Comparison of ENCODE assay signal across 17 cellular contexts in the genomic region with DNA sequence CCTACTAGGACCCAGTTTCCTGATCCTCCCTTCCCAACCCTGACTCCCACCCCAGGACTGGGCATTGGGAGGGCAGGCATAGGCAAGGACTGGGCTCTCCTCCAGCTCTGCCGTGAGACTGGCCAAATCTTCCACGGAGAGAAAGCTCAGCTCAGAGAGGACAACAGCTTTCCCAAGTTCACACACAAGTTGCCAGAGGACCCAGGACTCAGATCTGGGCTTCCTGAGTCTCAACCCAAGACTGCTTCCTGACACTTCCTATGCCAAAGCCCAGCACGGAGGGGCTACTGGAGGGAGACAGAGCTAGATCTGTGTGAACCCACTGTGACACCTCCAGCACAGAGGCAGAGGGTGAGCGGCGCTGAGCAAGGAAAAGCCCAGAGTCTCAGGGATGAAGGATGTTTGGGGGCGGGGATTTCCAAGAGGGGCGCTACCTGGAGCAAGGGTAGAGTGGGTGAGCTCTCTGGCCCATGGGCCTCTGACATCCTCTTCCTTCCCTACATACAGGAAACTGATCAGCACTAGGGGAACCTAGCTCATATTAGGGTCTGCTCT. TPM values are rescaled to one million over a fixed set of nuclear protein-coding genes. Genes with fewer than 3 reads are reported as not detected.
DNase-seq lines count a peak whose midpoint lies in the region; ATAC-seq, FAIRE-seq and TF ChIP-seq lines count a peak whose summit lies in the region.
"Had no signal": no experiment of that assay in that cellular context is flagged by ENCODE, and none has a peak within 500 bp of the region (broad histone marks: within the 10 kb centered on the region; RNA-seq: fewer than 3 reads in every experiment).

No MANE protein-coding gene starts in this region.

- TF ChIP-seq EP300 in A549 (IDR thresholded peaks at IDR 0.05), result no peak

- H3K4me1 ChIP-seq in A549 (peaks cover 36% of the 10 kb centered on the region), endothelial cell of umbilical vein (ENCODE audit: control insufficient read depth, extremely low read depth, insufficient read depth, low read length) (peaks cover 19% of the 10 kb centered on the region), neural progenitor cell (no peaks in the 10 kb centered on the region)

- no peak overlapping the region for H3K4me3 Mint-ChIP-seq in Calu3 (ENCODE audit: low read depth, unreplicated experiment)
- H3K4me3 Mint-ChIP-seq in neural progenitor cell, result no peak overlapping the region
- no peak overlapping the region for H3K4me3 Mint-ChIP-seq in activated CD4-positive, alpha-beta T cell treated with anti-CD3 and anti-CD28 coated beads, Interleukin-2, amount 10 ng/mL, durations not matched to agents 7 days and 5 days

- H3K9me3 Mint-ChIP-seq in Calu3 (ENCODE audit: low read depth, unreplicated experiment) (no peaks in the 10 kb centered on the region), neural progenitor cell (peaks cover 3% of the 10 kb centered on the region)
- no peaks in the 10 kb centered on the region for H3K9me3 Mint-ChIP-seq in activated CD4-positive, alpha-beta T cell treated with anti-CD3 and anti-CD28 coated beads, Interleukin-2, amount 10 ng/mL, durations not matched to agents 7 days and 5 days

- ATAC-seq in A549, result no peak
- no peak for ATAC-seq in HG02840 (IDR thresholded peaks at IDR 0.05; ENCODE audit: low FRiP score, unreplicated experiment)
- ATAC-seq in HG03460 (IDR thresholded peaks at IDR 0.05; ENCODE audit: unreplicated experiment), result no peak

- TF ChIP-seq POLR2A in A549 (IDR thresholded peaks at IDR 0.05; ENCODE audit: low read length) (no peak), endothelial cell of umbilical vein (IDR thresholded peaks at IDR 0.05; ENCODE audit: low read depth, low read length) (no peak)

- POLR2A ChIA-PET in A549 (lab: Yijun Ruan, JAX), result no interaction called here
- POLR2A ChIA-PET in endothelial cell of umbilical vein (lab: Charles Lee), result interaction anchor here (1.7 kb wide), 1 partner anchor 46 kb away, joined by 5 read pairs; no protein-coding TSS in a partner anchor
- POLR2A ChIA-PET in activated CD4-positive, alpha-beta T cell treated with anti-CD3 and anti-CD28 coated beads, Interleukin-2, amount 10 ng/mL, durations not matched to agents 7 days and 5 days (lab: Charles Lee), result no interaction called here

- H3K9ac ChIP-seq in endothelial cell of umbilical vein (replicated peaks; ENCODE audit: extremely low read depth, insufficient read depth, low read length), result no peak overlapping the region
- H3K9ac ChIP-seq in neural progenitor cell, result no peak overlapping the region

- H3K36me3 ChIP-seq in endothelial cell of umbilical vein (ENCODE audit: control insufficient read depth in 2 of 2, extremely low read depth in 1 of 2, insufficient read depth in 2 of 2, low read length in 2 of 2), result no peaks in the 10 kb centered on the region
- no peaks in the 10 kb centered on the region for H3K36me3 ChIP-seq in neural progenitor cell

- no TSS peak for BruUV-seq in Calu3 (replicated peaks; lab: Mats Ljungman, UMichigan)
- BruUV-seq in endothelial cell of umbilical vein (replicated peaks; lab: Mats Ljungman, UMichigan), result no TSS peak

- H3K27me3 Mint-ChIP-seq in Calu3 (ENCODE audit: unreplicated experiment) (no peaks in the 10 kb centered on the region), neural progenitor cell (ENCODE audit: insufficient read depth, low read depth) (peaks cover 18% of the 10 kb centered on the region)
- peaks cover 15% of the 10 kb centered on the region for H3K27me3 Mint-ChIP-seq in activated CD4-positive, alpha-beta T cell treated with anti-CD3 and anti-CD28 coated beads, Interleukin-2, amount 10 ng/mL, durations not matched to agents 7 days and 5 days

- dilution Hi-C loops in endothelial cell of umbilical vein (cut with MboI; ENCODE audit: extremely low pct_ligation_motif_present, low sequenced_read_pairs), result no loop called here

- H3K4me1 Mint-ChIP-seq in Calu3 (ENCODE audit: low read depth, unreplicated experiment) (peaks cover 76% of the 10 kb centered on the region), neural progenitor cell (peaks cover 7% of the 10 kb centered on the region)
- peaks cover 8% of the 10 kb centered on the region for H3K4me1 Mint-ChIP-seq in activated CD4-positive, alpha-beta T cell treated with anti-CD3 and anti-CD28 coated beads, Interleukin-2, amount 10 ng/mL, durations not matched to agents 7 days and 5 days

- H3K9me3 ChIP-seq in A549 (no peaks in the 10 kb centered on the region), endothelial cell of umbilical vein (replicated peaks; ENCODE audit: control insufficient read depth, insufficient read depth, low read length) (no peaks in the 10 kb centered on the region), neural progenitor cell (ENCODE audit: low read depth) (no peaks in the 10 kb centered on the region)
- H3K9me3 ChIP-seq: Caco-2 had no signal

- H3K4me2 ChIP-seq in A549 (peak overlapping the region; percentile 50), endothelial cell of umbilical vein (ENCODE audit: insufficient read depth, low read length) (no peak overlapping the region), neural progenitor cell (no peak overlapping the region)

- no peaks in the 10 kb centered on the region for H4K20me1 ChIP-seq in endothelial cell of umbilical vein (replicated peaks; ENCODE audit: control insufficient read depth, extremely low read depth, insufficient read depth, low read length)
- H4K20me1 ChIP-seq in neural progenitor cell (ENCODE audit: low read depth), result no peaks in the 10 kb centered on the region

- H3K27ac Mint-ChIP-seq in Calu3 (ENCODE audit: unreplicated experiment) (peak overlapping the region; percentile 62), neural progenitor cell (peak overlapping the region; percentile 50)
- no peak overlapping the region for H3K27ac Mint-ChIP-seq in activated CD4-positive, alpha-beta T cell treated with anti-CD3 and anti-CD28 coated beads, Interleukin-2, amount 10 ng/mL, durations not matched to agents 7 days and 5 days

- H3K27ac ChIP-seq in A549 (peak overlapping the region; percentile 48 to 90; a peak in 3 of 6 replicates), endothelial cell of umbilical vein (ENCODE audit: insufficient read depth, low read depth, low read length) (no peak overlapping the region), neural progenitor cell (no peak overlapping the region)

- FAIRE-seq in A549 (lab: Jason Lieb, UNC) (no peak), endothelial cell of umbilical vein (lab: Jason Lieb, UNC) (no peak)
- FAIRE-seq: GM19239, H54 had no signal

- TF ChIP-seq CTCF in A549 (IDR thresholded peaks at IDR 0.05), result no peak
- no peak for TF ChIP-seq CTCF in Calu3 (IDR thresholded peaks at IDR 0.05; ENCODE audit: unreplicated experiment)
- no peak for TF ChIP-seq CTCF in endothelial cell of umbilical vein (IDR thresholded peaks at IDR 0.05; ENCODE audit: extremely low read depth in 1 of 2, insufficient read depth in 1 of 2, low read depth in 1 of 2, low read length in 2 of 2)
- TF ChIP-seq CTCF in neural progenitor cell (IDR thresholded peaks at IDR 0.05), result no peak

- H2AFZ ChIP-seq in endothelial cell of umbilical vein (ENCODE audit: low read depth, low read length) (peak overlapping the region; percentile 9), neural progenitor cell (replicated peaks) (no peak overlapping the region)

- H3K36me3 Mint-ChIP-seq in Calu3 (ENCODE audit: insufficient read depth, unreplicated experiment), result peaks cover 85% of the 10 kb centered on the region
- H3K36me3 Mint-ChIP-seq in neural progenitor cell, result no peaks in the 10 kb centered on the region
- no peaks in the 10 kb centered on the region for H3K36me3 Mint-ChIP-seq in activated CD4-positive, alpha-beta T cell treated with anti-CD3 and anti-CD28 coated beads, Interleukin-2, amount 10 ng/mL, durations not matched to agents 7 days and 5 days (ENCODE audit: low read depth)

- no peak for TF ChIP-seq RAD21 in A549 (conservative IDR thresholded peaks at IDR 0.05 in 1 of 2, IDR thresholded peaks at IDR 0.05 in 1 of 2)

- CTCF ChIA-PET in A549 (lab: Yijun Ruan, JAX), result interaction anchor here (0.8 to 1.5 kb wide), 3 partner anchors 9 to 80 kb away, joined by 3 read pairs; no protein-coding TSS in a partner anchor
- CTCF ChIA-PET in Calu3 (lab: Charles Lee), result interaction anchor here (1.6 to 1.8 kb wide), 2 partner anchors 7 to 9 kb away, joined by 5 to 7 read pairs; a partner anchor contains a TSS
- CTCF ChIA-PET in endothelial cell of umbilical vein (lab: Charles Lee), result interaction anchor here (0.6 to 8.1 kb wide), 5 partner anchors 10 to 543 kb away, joined by 3 to 223 read pairs (median 8); a partner anchor contains a TSS
- CTCF ChIA-PET in activated CD4-positive, alpha-beta T cell treated with anti-CD3 and anti-CD28 coated beads, Interleukin-2, amount 10 ng/mL, durations not matched to agents 7 days and 5 days (lab: Charles Lee), result interaction anchor here (1.3 to 3.2 kb wide), 2 partner anchors 11 to 80 kb away, joined by 5 to 23 read pairs; no protein-coding TSS in a partner anchor

- WGBS in A549 (ENCODE audit: missing lambda C conversion rate), result 80% methylated on average over 7 of the region's 7 CpGs

- H3F3A ChIP-seq in neural progenitor cell (ENCODE audit: low read depth), result no peaks in the 10 kb centered on the region

- H3K27me3 ChIP-seq in endothelial cell of umbilical vein (ENCODE audit: control insufficient read depth in 2 of 2, insufficient read depth in 2 of 2, low read length in 2 of 2), result no peaks in the 10 kb centered on the region
- peaks cover 21% of the 10 kb centered on the region for H3K27me3 ChIP-seq in neural progenitor cell

- H3K9me1 ChIP-seq in endothelial cell of umbilical vein (replicated peaks; ENCODE audit: control insufficient read depth, extremely low read depth, insufficient read depth, low read length), result no peaks in the 10 kb centered on the region

- intact Hi-C loops in Calu3 (cut with micrococcal nuclease; ENCODE audit: unreplicated experiment), result loop anchor here (10.0 kb wide), 1 partner anchor 152 kb away; a partner anchor contains a TSS
- intact Hi-C loops in endothelial cell of umbilical vein (cut with micrococcal nuclease), result no loop called here

- DNase-seq in A549 (ENCODE audit: low read depth in 1 of 2, low spot score in 1 of 2) (no peak), Calu3 (no peak), endothelial cell of umbilical vein (ENCODE audit: low read depth, low spot score) (no peak), neural progenitor cell (ENCODE audit: low spot score) (no peak)
- DNase-seq in activated CD4-positive, alpha-beta T cell treated with anti-CD3 and anti-CD28 coated beads, Interleukin-2, amount 10 ng/mL, durations not matched to agents 7 days and 5 days, result no peak
- DNase-seq: Caco-2, Kasumi-1, NCI-H1105, NCI-H1694, NCI-H524, SIG-M5 had no signal

- H3K4me3 ChIP-seq in A549 (no peak overlapping the region), endothelial cell of umbilical vein (replicated peaks in 1 of 3; ENCODE audit: insufficient read depth in 1 of 3, low read depth in 1 of 3, low read length in 3 of 3) (no peak overlapping the region), neural progenitor cell (no peak overlapping the region)

- no peaks in the 10 kb centered on the region for H3K79me2 ChIP-seq in endothelial cell of umbilical vein (ENCODE audit: control insufficient read depth, insufficient read depth, low read length)
- no peaks in the 10 kb centered on the region for H3K79me2 ChIP-seq in neural progenitor cell (ENCODE audit: low read depth)

RNA-seq across cellular contexts. Expression of a gene that starts 7.1 kb away (rescaled TPM):
- polyA plus RNA-seq in A549 (2011; rRNA removed) (2.2 and 2.3 TPM in 2 replicates), A549 (2017; fragmentation: RNase III; extraction: RNeasy Plus Mini Kit Qiagen cat#74134 plus additional on column Dnase treatment) (6.4 to 9.4 TPM (median 6.9 TPM) in 3 replicates), endothelial cell of umbilical vein (0.52 and 0.60 TPM in 2 replicates)
- 10.0 and 10.5 TPM in 2 replicates for polyA plus RNA-seq in A549 (2012; cell fraction: cytosol; rRNA removed)
- polyA plus RNA-seq in A549 (2012; cell fraction: nucleus; rRNA removed), result 9.0 and 9.2 TPM in 2 replicates
- 0.50 and 0.97 TPM in 2 replicates for polyA minus RNA-seq in A549 (2011; rRNA and poly(A)+ RNA removed)
- total RNA-seq in Calu3 (2022) (231 and 327 TPM in 2 replicates), endothelial cell of umbilical vein (not detected in 2 replicates), neural progenitor cell (ENCODE audit: low replicate concordance) (not detected in 2 replicates)
- 0.44 and 0.52 TPM in 2 replicates for polyA plus RNA-seq in endothelial cell of umbilical vein (2011; cell fraction: cytosol; rRNA removed)
- 0.32 TPM in 1 of 2 replicates, not detected in the other for polyA plus RNA-seq in endothelial cell of umbilical vein (2011; cell fraction: nucleus; rRNA removed)
- polyA plus RNA-seq in endothelial cell of umbilical vein (2012), result not detected in 2 replicates
- polyA minus RNA-seq in endothelial cell of umbilical vein, result 0.42 TPM in 1 of 2 replicates, not detected in the other
- polyA minus RNA-seq in endothelial cell of umbilical vein (2011; cell fraction: cytosol; rRNA and poly(A)+ RNA removed), result not detected
- polyA minus RNA-seq in endothelial cell of umbilical vein (2011; cell fraction: nucleus; rRNA and poly(A)+ RNA removed), result 0.87 TPM in 1 of 2 replicates, not detected in the other
- total RNA-seq in activated CD4-positive, alpha-beta T cell treated with anti-CD3 and anti-CD28 coated beads, Interleukin-2, amount 10 ng/mL, durations not matched to agents 7 days and 5 days, result not detected
- total RNA-seq: IMR-90 had no signal
- polyA plus RNA-seq: IMR-90 had no signal

RNA-seq across cellular contexts. Expression of a gene that starts 45.5 kb away (rescaled TPM):
- polyA plus RNA-seq in A549 (2011; rRNA removed), result not detected in 2 replicates
- polyA plus RNA-seq in A549 (2012; cell fraction: cytosol; rRNA removed), result not detected in 2 replicates
- not detected in 2 replicates for polyA plus RNA-seq in A549 (2012; cell fraction: nucleus; rRNA removed)
- not detected in 3 replicates for polyA plus RNA-seq in A549 (2017; fragmentation: RNase III; extraction: RNeasy Plus Mini Kit Qiagen cat#74134 plus additional on column Dnase treatment)
- polyA minus RNA-seq in A549 (2011; rRNA and poly(A)+ RNA removed), result not detected in 2 replicates
- total RNA-seq in Calu3 (2022), result not detected in 2 replicates
- not detected in 2 replicates for total RNA-seq in endothelial cell of umbilical vein
- not detected in 2 replicates for polyA plus RNA-seq in endothelial cell of umbilical vein
- polyA plus RNA-seq in endothelial cell of umbilical vein (2011; cell fraction: cytosol; rRNA removed), result not detected in 2 replicates
- not detected in 2 replicates for polyA plus RNA-seq in endothelial cell of umbilical vein (2011; cell fraction: nucleus; rRNA removed)
- not detected in 2 replicates for polyA plus RNA-seq in endothelial cell of umbilical vein (2012)
- polyA minus RNA-seq in endothelial cell of umbilical vein, result not detected in 2 replicates
- polyA minus RNA-seq in endothelial cell of umbilical vein (2011; cell fraction: cytosol; rRNA and poly(A)+ RNA removed), result not detected
- not detected in 2 replicates for polyA minus RNA-seq in endothelial cell of umbilical vein (2011; cell fraction: nucleus; rRNA and poly(A)+ RNA removed)
- not detected in 2 replicates for total RNA-seq in neural progenitor cell (ENCODE audit: low replicate concordance)
- not detected for total RNA-seq in activated CD4-positive, alpha-beta T cell treated with anti-CD3 and anti-CD28 coated beads, Interleukin-2, amount 10 ng/mL, durations not matched to agents 7 days and 5 days
- total RNA-seq: Caco-2, HT-29, IMR-90 had no signal
- polyA plus RNA-seq: IMR-90 had no signal

RNA-seq across cellular contexts. Expression of a gene that starts 49.3 kb away (rescaled TPM):
- polyA plus RNA-seq in A549 (2011; rRNA removed), result 0.04 TPM in 1 of 2 replicates, not detected in the other
- polyA plus RNA-seq in A549 (2012; cell fraction: cytosol; rRNA removed), result 0.01 TPM in 2 replicates
- polyA plus RNA-seq in A549 (2012; cell fraction: nucleus; rRNA removed), result 0.01 TPM in 1 of 2 replicates, not detected in the other
- 0.03 TPM in 1 of 3 replicates, not detected in the others for polyA plus RNA-seq in A549 (2017; fragmentation: RNase III; extraction: RNeasy Plus Mini Kit Qiagen cat#74134 plus additional on column Dnase treatment)
- 0.15 TPM in 1 of 2 replicates, not detected in the other for polyA minus RNA-seq in A549 (2011; rRNA and poly(A)+ RNA removed)
- total RNA-seq in Calu3 (2022), result not detected in 2 replicates
- total RNA-seq in endothelial cell of umbilical vein, result 50.2 and 52.4 TPM in 2 replicates
- polyA plus RNA-seq in endothelial cell of umbilical vein, result 30.8 and 36.7 TPM in 2 replicates
- polyA plus RNA-seq in endothelial cell of umbilical vein (2011; cell fraction: cytosol; rRNA removed), result 24.1 and 26.3 TPM in 2 replicates
- 82.5 and 84.2 TPM in 2 replicates for polyA plus RNA-seq in endothelial cell of umbilical vein (2011; cell fraction: nucleus; rRNA removed)
- polyA plus RNA-seq in endothelial cell of umbilical vein (2012), result 23.0 and 23.4 TPM in 2 replicates
- 60.3 and 68.1 TPM in 2 replicates for polyA minus RNA-seq in endothelial cell of umbilical vein
- polyA minus RNA-seq in endothelial cell of umbilical vein (2011; cell fraction: cytosol; rRNA and poly(A)+ RNA removed), result not detected
- polyA minus RNA-seq in endothelial cell of umbilical vein (2011; cell fraction: nucleus; rRNA and poly(A)+ RNA removed), result 28.8 and 35.0 TPM in 2 replicates
- not detected in 2 replicates for total RNA-seq in neural progenitor cell (ENCODE audit: low replicate concordance)
- not detected for total RNA-seq in activated CD4-positive, alpha-beta T cell treated with anti-CD3 and anti-CD28 coated beads, Interleukin-2, amount 10 ng/mL, durations not matched to agents 7 days and 5 days
- total RNA-seq: HT-29, IMR-90 had no signal
- polyA plus RNA-seq: IMR-90 had no signal

Comparison
In these comparisons a context has a peak if more than half of its experiments do, and no peak if none do; other contexts are left out.
1. H3K27ac ChIP-seq: peak in A549 (2 of 2); none in endothelial cell of umbilical vein (single experiment) and neural progenitor cell (single experiment).
2. RNA of a gene that starts 7.1 kb away (total RNA-seq): 231 to 327 TPM in Calu3; not detected in endothelial cell of umbilical vein, not detected in neural progenitor cell and not detected in activated CD4-positive, alpha-beta T cell treated with anti-CD3 and anti-CD28 coated beads, Interleukin-2, amount 10 ng/mL, durations not matched to agents 7 days and 5 days; every median in the first group is over 100 times any median in the second.
3. RNA of a gene that starts 49.3 kb away (total RNA-seq): 50.2 to 52.4 TPM in endothelial cell of umbilical vein; not detected in activated CD4-positive, alpha-beta T cell treated with anti-CD3 and anti-CD28 coated beads, Interleukin-2, amount 10 ng/mL, durations not matched to agents 7 days and 5 days, not detected in Calu3 and not detected in neural progenitor cell; every median in the first group is over 10 times any median in the second.